In the genomic region with DNA sequence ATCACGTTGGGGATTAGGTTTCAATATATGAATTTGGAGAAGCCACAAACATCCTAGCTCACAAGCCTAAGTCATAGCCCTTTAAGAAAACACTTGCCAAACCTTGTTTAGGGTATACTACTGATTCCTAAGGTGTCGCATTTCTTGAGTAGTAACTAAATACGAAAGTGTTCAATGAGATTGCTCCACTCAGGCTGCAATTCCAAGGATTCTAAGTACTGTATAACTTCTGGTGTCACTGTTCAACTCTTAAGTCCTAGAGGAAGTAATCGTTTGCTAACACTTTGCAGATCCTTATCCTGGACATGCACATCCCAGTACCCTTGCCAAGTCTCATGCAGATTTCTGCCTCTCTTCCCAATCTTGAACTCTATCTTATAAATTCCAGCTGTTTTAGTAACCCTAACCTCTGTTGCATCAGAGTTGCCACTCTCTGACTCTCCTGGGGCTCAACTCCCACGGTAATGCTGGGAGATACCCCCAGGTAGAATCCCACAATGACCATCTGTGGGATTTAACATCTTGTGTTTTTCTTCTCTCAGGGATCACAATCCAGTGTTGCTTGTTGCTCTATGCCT, we compare ENCODE assay signal across 29 cellular contexts.
"Had no signal": no experiment of that assay in that cellular context is flagged by ENCODE, and none has a peak within 500 bp of the region (broad histone marks: within the 10 kb centered on the region; RNA-seq: fewer than 3 reads in every experiment).

No MANE protein-coding gene starts in this region.

- ATAC-seq: activated CD8-positive, alpha-beta T cell treated with anti-CD3 and anti-CD28 coated beads for 36 hours; activated T-cell treated with anti-CD3 and anti-CD28 coated beads, Interleukin-2, amount 50 U/mL, for 4 hours; activated T-helper 17 cell treated with anti-CD3 and anti-CD28 coated beads, Interleukin-2, amount 50 U/mL, for 72 hours; left cardiac atrium; left ventricle myocardium superior; mucosa of descending colon; natural killer cell treated with Interleukin-12 subunit alpha and Interleukin-12 subunit beta and Interleukin-15 and Interleukin-18, amount 100 ng/mL, for 72 hours; right lobe of liver; stimulated activated memory B cell treated with anti-CD40 and anti-IgM and Interleukin-4, amounts not matched to agents 10 μg/mL and 1 μg/mL and 100 μg/mL, for 72 hours; stimulated activated naive CD8-positive, alpha-beta T cell treated with anti-CD3 and anti-CD28 coated beads, Interleukin-15, amount 100 ng/mL, for 72 hours had no signal

- H3K36me3 ChIP-seq: adrenal gland, breast epithelium, right lobe of liver had no signal

- H3K4me3 Mint-ChIP-seq: activated CD8-positive, alpha-beta T cell treated with anti-CD3 and anti-CD28 coated beads for 36 hours; activated naive CD8-positive, alpha-beta T cell treated with anti-CD3 and anti-CD28 coated beads for 36 hours; activated T-cell treated with anti-CD3 and anti-CD28 coated beads, Interleukin-2, amount 50 U/mL, for 4 hours; activated T-helper 17 cell treated with anti-CD3 and anti-CD28 coated beads, Interleukin-2, amount 50 U/mL, for 72 hours; dendritic cell treated with granulocyte-macrophage colony-stimulating factor and Interleukin-4, amounts not matched to agents 40 ng/mL and 50 ng/mL, for 4 days; endodermal cell; natural killer cell treated with Interleukin-12 subunit alpha and Interleukin-12 subunit beta and Interleukin-15 and Interleukin-18, amount 100 ng/mL, for 72 hours; stimulated activated memory B cell treated with anti-CD40 and anti-IgM and Interleukin-4, amounts not matched to agents 10 μg/mL and 1 μg/mL and 100 μg/mL, for 72 hours; stimulated activated naive CD8-positive, alpha-beta T cell treated with anti-CD3 and anti-CD28 coated beads, Interleukin-15, amount 100 ng/mL, for 72 hours; type B pancreatic cell had no signal

- H3K9me3 ChIP-seq: breast epithelium, esophagus muscularis mucosa, mucosa of descending colon, right lobe of liver had no signal

- H3K4me1 Mint-ChIP-seq: activated T-helper 17 cell treated with anti-CD3 and anti-CD28 coated beads, Interleukin-2, amount 50 U/mL, for 72 hours; stimulated activated naive CD8-positive, alpha-beta T cell treated with anti-CD3 and anti-CD28 coated beads, Interleukin-15, amount 100 ng/mL, for 72 hours had no signal

- FAIRE-seq: keratinocyte, TTC549 had no signal

- H3K27ac Mint-ChIP-seq: activated CD8-positive, alpha-beta T cell treated with anti-CD3 and anti-CD28 coated beads for 36 hours; activated naive CD8-positive, alpha-beta T cell treated with anti-CD3 and anti-CD28 coated beads for 36 hours; activated T-helper 17 cell treated with anti-CD3 and anti-CD28 coated beads, Interleukin-2, amount 50 U/mL, for 72 hours; dendritic cell treated with granulocyte-macrophage colony-stimulating factor and Interleukin-4, amounts not matched to agents 40 ng/mL and 50 ng/mL, for 4 days; endodermal cell; natural killer cell treated with Interleukin-12 subunit alpha and Interleukin-12 subunit beta and Interleukin-15 and Interleukin-18, amount 100 ng/mL, for 72 hours; stimulated activated memory B cell treated with anti-CD40 and anti-IgM and Interleukin-4, amounts not matched to agents 10 μg/mL and 1 μg/mL and 100 μg/mL, for 72 hours; stimulated activated naive CD8-positive, alpha-beta T cell treated with anti-CD3 and anti-CD28 coated beads, Interleukin-15, amount 100 ng/mL, for 72 hours; type B pancreatic cell had no signal

- H3K27me3 ChIP-seq: adrenal gland, breast epithelium, esophagus muscularis mucosa, right lobe of liver had no signal

- H3K4me3 ChIP-seq: adrenal gland, breast epithelium, esophagus muscularis mucosa, mucosa of descending colon, right lobe of liver, skin epidermis had no signal

- DNase-seq: activated CD4-positive, alpha-beta T cell treated with anti-CD3 and anti-CD28 coated beads, Interleukin-2, amount 50 U/mL, for 1 hour; activated CD8-positive, alpha-beta T cell treated with anti-CD3 and anti-CD28 coated beads for 36 hours; activated naive CD4-positive, alpha-beta T cell; activated naive CD8-positive, alpha-beta T cell treated with anti-CD3 and anti-CD28 coated beads for 36 hours; activated T-cell treated with anti-CD3 and anti-CD28 coated beads, Interleukin-2, amount 50 U/mL, for 4 hours; adrenal gland; central memory CD4-positive, alpha-beta T cell; endodermal cell; head of caudate nucleus; hippocampal formation; left cardiac atrium; left ventricle myocardium superior; mucosa of descending colon; right lobe of liver; stimulated activated CD4-positive, alpha-beta T cell treated with anti-CD3 and anti-CD28 coated beads, Interleukin-4, amount 100 ng/mL, for 4 hours; stimulated activated CD8-positive, alpha-beta memory T cell treated with anti-CD3 and anti-CD28 coated beads, Interleukin-4, amount 100 ng/mL, for 48 hours; stimulated activated naive CD8-positive, alpha-beta T cell treated with anti-CD3 and anti-CD28 coated beads, Interleukin-15, amount 100 ng/mL, for 72 hours; substantia nigra; T-helper 9 cell had no signal

- H3K9me3 Mint-ChIP-seq: activated CD8-positive, alpha-beta T cell treated with anti-CD3 and anti-CD28 coated beads for 36 hours; activated naive CD8-positive, alpha-beta T cell treated with anti-CD3 and anti-CD28 coated beads for 36 hours; activated T-cell treated with anti-CD3 and anti-CD28 coated beads, Interleukin-2, amount 50 U/mL, for 4 hours; activated T-helper 17 cell treated with anti-CD3 and anti-CD28 coated beads, Interleukin-2, amount 50 U/mL, for 72 hours; dendritic cell treated with granulocyte-macrophage colony-stimulating factor and Interleukin-4, amounts not matched to agents 40 ng/mL and 50 ng/mL, for 4 days; endodermal cell; natural killer cell treated with Interleukin-12 subunit alpha and Interleukin-12 subunit beta and Interleukin-15 and Interleukin-18, amount 100 ng/mL, for 72 hours; stimulated activated naive CD8-positive, alpha-beta T cell treated with anti-CD3 and anti-CD28 coated beads, Interleukin-15, amount 100 ng/mL, for 72 hours; type B pancreatic cell had no signal

- H3K27me3 Mint-ChIP-seq: activated CD8-positive, alpha-beta T cell treated with anti-CD3 and anti-CD28 coated beads for 36 hours; activated naive CD8-positive, alpha-beta T cell treated with anti-CD3 and anti-CD28 coated beads for 36 hours; activated T-helper 17 cell treated with anti-CD3 and anti-CD28 coated beads, Interleukin-2, amount 50 U/mL, for 72 hours; dendritic cell treated with granulocyte-macrophage colony-stimulating factor and Interleukin-4, amounts not matched to agents 40 ng/mL and 50 ng/mL, for 4 days; natural killer cell treated with Interleukin-12 subunit alpha and Interleukin-12 subunit beta and Interleukin-15 and Interleukin-18, amount 100 ng/mL, for 72 hours; stimulated activated memory B cell treated with anti-CD40 and anti-IgM and Interleukin-4, amounts not matched to agents 10 μg/mL and 1 μg/mL and 100 μg/mL, for 72 hours; stimulated activated naive CD8-positive, alpha-beta T cell treated with anti-CD3 and anti-CD28 coated beads, Interleukin-15, amount 100 ng/mL, for 72 hours; type B pancreatic cell had no signal

- H3K4me1 ChIP-seq: breast epithelium, right lobe of liver had no signal

- H3K27ac ChIP-seq: adrenal gland, breast epithelium, esophagus muscularis mucosa, right lobe of liver, skin epidermis had no signal
